Comparison of ENCODE assay signal across 8 cellular contexts in the genomic region with DNA sequence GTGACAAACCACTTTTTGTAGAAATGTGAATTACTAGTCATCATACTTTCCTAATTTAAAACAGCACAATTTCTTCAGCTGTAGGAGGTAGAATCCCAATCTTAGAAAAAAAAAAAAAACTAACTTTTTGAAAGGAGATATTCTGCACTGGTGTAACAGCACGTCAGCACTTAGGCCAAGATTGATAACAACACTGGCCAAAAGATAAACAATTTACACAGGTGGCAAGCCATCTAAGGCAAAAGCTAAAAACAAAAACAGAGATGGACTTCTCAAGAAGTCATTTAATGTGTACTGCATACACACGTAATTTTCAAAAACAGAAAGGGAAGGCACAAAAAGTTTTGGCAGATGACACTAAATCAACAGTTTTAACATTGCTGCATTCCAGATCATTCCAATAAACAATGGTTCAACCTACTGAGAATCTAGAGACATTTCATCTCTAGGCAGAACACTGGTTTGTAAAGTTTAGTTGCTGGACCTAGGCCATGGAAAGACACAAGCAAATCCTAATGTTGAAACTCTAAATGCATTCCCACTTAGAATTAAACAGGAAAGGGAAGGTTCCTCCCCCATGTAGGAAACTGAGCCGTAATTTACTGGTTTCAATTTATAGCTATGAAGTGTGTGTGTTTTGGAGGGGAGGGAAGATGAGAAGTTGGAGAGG. TPM values are rescaled to one million over a fixed set of nuclear protein-coding genes. Genes with fewer than 3 reads are reported as not detected.
A peak's percentile ranks its signal among the peaks of the same experiment; 100 is the strongest.
DNase-seq lines count a peak whose midpoint lies in the region; TF ChIP-seq lines count a peak whose summit lies in the region.

No MANE protein-coding gene starts in this region.

- TF ChIP-seq CTCF in GM12865 (IDR thresholded peaks at IDR 0.05; ENCODE audit: insufficient read depth, low read depth, low read length, missing control alignments) (no peak), Peyer's patch (IDR thresholded peaks at IDR 0.05) (no peak), prostate gland (IDR thresholded peaks at IDR 0.05) (no peak)

- TF ChIP-seq POLR2A in Peyer's patch (IDR thresholded peaks at IDR 0.05) (no peak), prostate gland (IDR thresholded peaks at IDR 0.05) (no peak)

- H3K36me3 ChIP-seq in Peyer's patch (no peaks in the 10 kb centered on the region), esophagus (ENCODE audit: control insufficient read depth in 2 of 2, insufficient read depth in 2 of 2, low read length in 1 of 2) (no peaks in the 10 kb centered on the region), prostate gland (no peaks in the 10 kb centered on the region)

- H3K27me3 ChIP-seq in Peyer's patch: no peaks in the 10 kb centered on the region
- no peaks in the 10 kb centered on the region for H3K27me3 ChIP-seq in esophagus (ENCODE audit: control insufficient read depth in 1 of 2, insufficient read depth in 2 of 2, low read length in 2 of 2)
- no peaks in the 10 kb centered on the region for H3K27me3 ChIP-seq in prostate gland (replicated peaks; ENCODE audit: insufficient read depth)

- intact Hi-C loops in prostate gland (cut with DNase I): loop anchor here (1.0 to 10.0 kb wide), 2 partner anchors 108 to 251 kb away; a partner anchor contains a TSS

- H3K4me1 ChIP-seq in Peyer's patch (peaks cover 0 to 47% (median 0%) of the 10 kb centered on the region in 4 donors), esophagus (ENCODE audit: control insufficient read depth in 2 of 2, insufficient read depth in 2 of 2, low read length in 1 of 2) (no peaks in the 10 kb centered on the region), prostate gland (replicated peaks) (peaks cover 2% of the 10 kb centered on the region)

- no peaks in the 10 kb centered on the region for H3K9me3 ChIP-seq in Peyer's patch
- H3K9me3 ChIP-seq in esophagus (ENCODE audit: control insufficient read depth in 2 of 2, insufficient read depth in 1 of 2, low read depth in 1 of 2, low read length in 1 of 2): no peaks in the 10 kb centered on the region
- H3K9me3 ChIP-seq in prostate gland: no peaks in the 10 kb centered on the region

- peak overlapping the region; percentile 14 to 96 (median 95) for H3K27ac ChIP-seq in Peyer's patch
- peak overlapping the region in 1 of 2 donors; percentile 96 for H3K27ac ChIP-seq in esophagus (ENCODE audit: low read depth in 2 of 2, low read length in 1 of 2)
- peak overlapping the region; percentile 92 to 97 for H3K27ac ChIP-seq in prostate gland

- 9 to 11% methylated on average over 3 of the region's 3 CpGs for WGBS in esophagus, 2 donors
- WGBS in prostate gland: 4% methylated on average over 3 of the region's 3 CpGs

- DNase-seq in GM12865 (ENCODE audit: low read depth) (no peak), Peyer's patch (no peak), prostate gland (ENCODE audit: low spot score) (no peak), islet precursor cell (no peak), NCI-H1694 (lab: John Stamatoyannopoulos, UW) (no peak), middle frontal gyrus (ENCODE audit: extremely low spot score, low spot score) (no peak)
- no peak for DNase-seq in stimulated activated CD4-positive, alpha-beta T cell treated with anti-CD3 and anti-CD28 coated beads, Interleukin-2, amount 100 ng/mL, for 48 hours

- H3K4me3 ChIP-seq in GM12865 (ENCODE audit: low read depth, low read length) (peak overlapping the region; percentile 68), Peyer's patch (peak overlapping the region; percentile 63 to 98 (median 94)), esophagus (ENCODE audit: low read depth in 1 of 2, low read length in 2 of 2) (peak overlapping the region; percentile 90 to 98), prostate gland (peak overlapping the region; percentile 79 to 95)

RNA-seq across cellular contexts. Expression of a gene that starts 1.4 kb away (rescaled TPM):
- total RNA-seq in Peyer's patch (100 to 1,000 TPM in 3 of 4 donors, 10 to 100 TPM in 1; 77.5 to 143 (median 126) TPM), prostate gland (10 to 100 TPM; 77.1 to 81.2 TPM)
- 10 to 100 TPM; 12.9 to 22.6 TPM for polyA plus RNA-seq in esophagus
